12 cellular contexts compared by ENCODE assay signal in the genomic region with DNA sequence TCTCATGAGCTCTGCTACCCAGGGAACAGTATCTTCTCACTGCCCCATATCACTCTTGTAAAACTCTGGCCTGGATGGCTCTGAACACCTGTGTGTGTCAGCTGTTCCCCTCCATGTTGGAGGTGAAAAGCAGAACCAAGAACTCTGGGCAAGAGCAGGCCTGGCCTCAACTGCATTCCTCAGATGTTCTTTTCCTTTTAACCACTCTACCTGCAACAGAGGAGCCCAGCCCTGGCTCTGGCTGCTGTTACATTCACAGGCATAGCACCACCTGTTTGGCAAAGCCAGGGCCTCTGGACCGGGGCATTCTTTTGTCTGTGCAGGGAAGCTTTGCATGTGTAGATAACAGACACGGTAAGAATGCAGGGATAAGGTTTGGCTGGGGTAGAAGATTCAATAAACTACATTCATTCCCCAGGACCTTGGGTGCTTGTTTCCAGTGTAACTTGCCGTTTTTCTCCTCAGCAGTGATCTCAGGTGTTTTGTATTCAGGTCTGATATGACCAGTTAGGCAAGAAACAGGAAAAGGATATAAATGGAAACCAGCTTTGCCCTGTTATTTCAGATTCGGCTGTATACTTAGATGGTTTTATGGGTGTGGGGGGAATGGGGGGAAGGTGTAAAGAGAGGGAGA.
DNase-seq lines count a peak whose midpoint lies in the region; ATAC-seq and TF ChIP-seq lines count a peak whose summit lies in the region.
"Had no signal": no experiment of that assay in that cellular context is flagged by ENCODE, and none has a peak within 500 bp of the region (broad histone marks: within the 10 kb centered on the region; RNA-seq: fewer than 3 reads in every experiment).

No MANE protein-coding gene starts in this region.

- H3K4me1 ChIP-seq in smooth muscle cell (ENCODE audit: low read depth) = no peaks in the 10 kb centered on the region
- peaks cover 0 to 12% of the 10 kb centered on the region in 2 experiments; a peak in 1 of 4 replicates for H3K4me1 ChIP-seq in SK-N-SH (ENCODE audit: control insufficient read depth in 1 of 2, insufficient read depth in 2 of 2, low read depth in 1 of 2, low read length in 1 of 2)

- H3K4me3 ChIP-seq in smooth muscle cell = no peak overlapping the region
- no peak overlapping the region for H3K4me3 ChIP-seq in SK-N-SH (ENCODE audit: low read depth in 2 of 2, low read length in 1 of 2)
- H3K4me3 ChIP-seq: tibial nerve had no signal

- no peaks in the 10 kb centered on the region for H3K36me3 Mint-ChIP-seq in WTC11
- peaks cover 1% of the 10 kb centered on the region for H3K36me3 Mint-ChIP-seq in activated naive CD4-positive, alpha-beta T cell treated with anti-CD3 and anti-CD28 coated beads for 36 hours (ENCODE audit: low read depth)

- H3K4me1 Mint-ChIP-seq in WTC11 = peaks cover 27% of the 10 kb centered on the region
- peaks cover 19% of the 10 kb centered on the region for H3K4me1 Mint-ChIP-seq in activated naive CD4-positive, alpha-beta T cell treated with anti-CD3 and anti-CD28 coated beads for 36 hours (ENCODE audit: low read depth)

- no peaks in the 10 kb centered on the region for H3K9me3 Mint-ChIP-seq in WTC11
- H3K9me3 Mint-ChIP-seq in activated naive CD4-positive, alpha-beta T cell treated with anti-CD3 and anti-CD28 coated beads for 36 hours = no peaks in the 10 kb centered on the region
- H3K9me3 Mint-ChIP-seq: activated T-helper 17 cell treated with anti-CD3 and anti-CD28 coated beads, Interleukin-2, amount 50 U/mL, for 72 hours had no signal

- ATAC-seq in GM19351 (IDR thresholded peaks at IDR 0.05; ENCODE audit: unreplicated experiment) (peak; percentile 69), HG02885 (IDR thresholded peaks at IDR 0.05; ENCODE audit: poor library complexity, unreplicated experiment) (peak; percentile 70), WTC11 (peak; percentile 94), GM21381 (IDR thresholded peaks at IDR 0.05; ENCODE audit: unreplicated experiment) (no peak)
- ATAC-seq: activated T-helper 17 cell treated with anti-CD3 and anti-CD28 coated beads, Interleukin-2, amount 50 U/mL, for 72 hours had no signal

- peak overlapping the region; percentile 42 for H3K27ac ChIP-seq in smooth muscle cell (ENCODE audit: low read depth)
- no peak overlapping the region for H3K27ac ChIP-seq in SK-N-SH (ENCODE audit: low read depth in 2 of 2, low read length in 1 of 2)

- no peaks in the 10 kb centered on the region for H3K9me2 ChIP-seq in SK-N-SH

- H3F3A ChIP-seq in smooth muscle cell (ENCODE audit: low read depth) (peaks cover 13% of the 10 kb centered on the region), SK-N-SH (replicated peaks; ENCODE audit: insufficient read depth) (no peaks in the 10 kb centered on the region)

- 54% methylated on average over 4 of the region's 4 CpGs for WGBS in smooth muscle cell (ENCODE audit: low lambda C conversion rate)
- 97% methylated on average over 4 of the region's 4 CpGs for WGBS in SK-N-SH (ENCODE audit: low lambda C conversion rate)

- H3K36me3 ChIP-seq in smooth muscle cell (ENCODE audit: low read depth) (peaks cover 3% of the 10 kb centered on the region), SK-N-SH (replicated peaks in 1 of 2; ENCODE audit: control insufficient read depth in 1 of 2, insufficient read depth in 2 of 2, low read length in 1 of 2) (no peaks in the 10 kb centered on the region)
- H3K36me3 ChIP-seq: tibial nerve had no signal

- H3K9ac ChIP-seq in smooth muscle cell (ENCODE audit: low read depth) (no peak overlapping the region), SK-N-SH (no peak overlapping the region)

- H2AFZ ChIP-seq in smooth muscle cell (ENCODE audit: low read depth) (no peak overlapping the region), SK-N-SH (ENCODE audit: low read depth) (no peak overlapping the region)

- H4K20me1 ChIP-seq in smooth muscle cell (ENCODE audit: low read depth) (peaks cover 97% of the 10 kb centered on the region), SK-N-SH (ENCODE audit: insufficient read depth) (no peaks in the 10 kb centered on the region)

- no peaks in the 10 kb centered on the region for H3K27me3 ChIP-seq in smooth muscle cell (ENCODE audit: low read depth)
- no peaks in the 10 kb centered on the region for H3K27me3 ChIP-seq in SK-N-SH (ENCODE audit: insufficient read depth)
- H3K27me3 ChIP-seq: tibial nerve had no signal

- H3K79me2 ChIP-seq in smooth muscle cell (ENCODE audit: low read depth) (peaks cover 96% of the 10 kb centered on the region), SK-N-SH (ENCODE audit: insufficient read depth) (peaks cover 11% of the 10 kb centered on the region; the same call in 1 of the 2 replicates)

- CTCF ChIA-PET in WTC11 (lab: Charles Lee) (no interaction called here), SK-N-SH (lab: Yijun Ruan, JAX) (interaction anchor here (0.8 to 1.4 kb wide), 4 partner anchors 14 to 153 kb away, joined by 3 to 5 read pairs (median 4); no protein-coding TSS in a partner anchor)
- CTCF ChIA-PET in activated naive CD4-positive, alpha-beta T cell treated with anti-CD3 and anti-CD28 coated beads for 36 hours (lab: Charles Lee) = no interaction called here

- no peaks in the 10 kb centered on the region for H3K27me3 Mint-ChIP-seq in WTC11 (ENCODE audit: low read depth)
- H3K27me3 Mint-ChIP-seq in activated naive CD4-positive, alpha-beta T cell treated with anti-CD3 and anti-CD28 coated beads for 36 hours (ENCODE audit: low read depth) = no peaks in the 10 kb centered on the region
- H3K27me3 Mint-ChIP-seq: activated T-helper 17 cell treated with anti-CD3 and anti-CD28 coated beads, Interleukin-2, amount 50 U/mL, for 72 hours had no signal

- DNase-seq in WTC11 (ENCODE audit: low spot score) = peak; percentile 51
- no peak for DNase-seq in smooth muscle cell (lab: John Stamatoyannopoulos, UW; ENCODE audit: unreplicated experiment)
- no peak for DNase-seq in SK-N-SH
- no peak for DNase-seq in activated naive CD4-positive, alpha-beta T cell treated with anti-CD3 and anti-CD28 coated beads for 36 hours
- no peak for DNase-seq in stimulated activated CD4-positive, alpha-beta T cell treated with anti-CD3 and anti-CD28 coated beads, Interleukin-4, amount 100 ng/mL, for 4 hours
- DNase-seq: effector CD8-positive, alpha-beta T cell; NCI-H1694 treated with DMSO at 0.1 percent for 48 hours had no signal

- TF ChIP-seq EP300 in SK-N-SH (IDR thresholded peaks at IDR 0.05; ENCODE audit: borderline replicate concordance in 1 of 2, low read depth in 1 of 2, low read length in 1 of 2) = no peak

- TF ChIP-seq RAD21 in SK-N-SH (IDR thresholded peaks at IDR 0.05; ENCODE audit: low read length) = no peak

- no peak overlapping the region for H3K4me3 Mint-ChIP-seq in WTC11
- H3K4me3 Mint-ChIP-seq in activated naive CD4-positive, alpha-beta T cell treated with anti-CD3 and anti-CD28 coated beads for 36 hours = no peak overlapping the region
- H3K4me3 Mint-ChIP-seq: activated T-helper 17 cell treated with anti-CD3 and anti-CD28 coated beads, Interleukin-2, amount 50 U/mL, for 72 hours had no signal

- POLR2A ChIA-PET in WTC11 (lab: Charles Lee) (interaction anchor here (0.5 to 0.8 kb wide), 4 partner anchors 9 to 58 kb away, joined by 3 read pairs; no protein-coding TSS in a partner anchor), SK-N-SH (lab: Yijun Ruan, JAX) (interaction anchor here (2.1 kb wide), 1 partner anchor 8 kb away, joined by 7 read pairs; no protein-coding TSS in a partner anchor)

- peak overlapping the region; percentile 91 for H3K27ac Mint-ChIP-seq in WTC11
- H3K27ac Mint-ChIP-seq in activated naive CD4-positive, alpha-beta T cell treated with anti-CD3 and anti-CD28 coated beads for 36 hours = no peak overlapping the region
- H3K27ac Mint-ChIP-seq: activated T-helper 17 cell treated with anti-CD3 and anti-CD28 coated beads, Interleukin-2, amount 50 U/mL, for 72 hours had no signal

- no peak for TF ChIP-seq CTCF in WTC11 (IDR thresholded peaks at IDR 0.05)
- no peak for TF ChIP-seq CTCF in smooth muscle cell (IDR thresholded peaks at IDR 0.05; ENCODE audit: borderline replicate concordance, insufficient read depth, poor library complexity, severe bottlenecking)
- TF ChIP-seq CTCF in SK-N-SH (IDR thresholded peaks at IDR 0.05) = no peak

- H3K9me3 ChIP-seq in smooth muscle cell (replicated peaks; ENCODE audit: low read depth) (no peaks in the 10 kb centered on the region), SK-N-SH (no peaks in the 10 kb centered on the region)
- H3K9me3 ChIP-seq: tibial nerve had no signal

- no peak overlapping the region for H3K4me2 ChIP-seq in smooth muscle cell
- no peak overlapping the region for H3K4me2 ChIP-seq in SK-N-SH

- intact Hi-C loops in activated naive CD4-positive, alpha-beta T cell treated with anti-CD3 and anti-CD28 coated beads for 36 hours (cut with micrococcal nuclease) = no loop called here

TF ChIP-seq in WTC11, 78 proteins besides CTCF, POLR2A, EP300 and RAD21 (continues in another document):
- no peak for TF ChIP-seq GRHL2 (CRISPR knock-in tag; IDR thresholded peaks at IDR 0.05; ENCODE audit: insufficient replicate concordance, severe bottlenecking)
- TF ChIP-seq, protein P1, sequence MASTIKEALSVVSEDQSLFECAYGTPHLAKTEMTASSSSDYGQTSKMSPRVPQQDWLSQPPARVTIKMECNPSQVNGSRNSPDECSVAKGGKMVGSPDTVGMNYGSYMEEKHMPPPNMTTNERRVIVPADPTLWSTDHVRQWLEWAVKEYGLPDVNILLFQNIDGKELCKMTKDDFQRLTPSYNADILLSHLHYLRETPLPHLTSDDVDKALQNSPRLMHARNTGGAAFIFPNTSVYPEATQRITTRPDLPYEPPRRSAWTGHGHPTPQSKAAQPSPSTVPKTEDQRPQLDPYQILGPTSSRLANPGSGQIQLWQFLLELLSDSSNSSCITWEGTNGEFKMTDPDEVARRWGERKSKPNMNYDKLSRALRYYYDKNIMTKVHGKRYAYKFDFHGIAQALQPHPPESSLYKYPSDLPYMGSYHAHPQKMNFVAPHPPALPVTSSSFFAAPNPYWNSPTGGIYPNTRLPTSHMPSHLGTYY (CRISPR knock-in tag; IDR thresholded peaks at IDR 0.05) = no peak

TF ChIP-seq in SK-N-SH, 30 proteins besides CTCF, POLR2A, EP300 and RAD21 (continues in another document):
- TF ChIP-seq MXI1 (IDR thresholded peaks at IDR 0.05; ENCODE audit: low read depth, low read length) = no peak
- TF ChIP-seq FOXM1 (IDR thresholded peaks at IDR 0.05; ENCODE audit: low read depth) = no peak
- TF ChIP-seq FOXJ3 (CRISPR knock-in tag; IDR thresholded peaks at IDR 0.05) = no peak
- TF ChIP-seq, protein P2, sequence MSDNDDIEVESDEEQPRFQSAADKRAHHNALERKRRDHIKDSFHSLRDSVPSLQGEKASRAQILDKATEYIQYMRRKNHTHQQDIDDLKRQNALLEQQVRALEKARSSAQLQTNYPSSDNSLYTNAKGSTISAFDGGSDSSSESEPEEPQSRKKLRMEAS (IDR thresholded peaks at IDR 0.05; ENCODE audit: low read depth) = no peak
- no peak for TF ChIP-seq MEF2A (IDR thresholded peaks at IDR 0.05; ENCODE audit: borderline replicate concordance, low read depth)
- TF ChIP-seq GATA2 (CRISPR knock-in tag; IDR thresholded peaks at IDR 0.05) = no peak
- TF ChIP-seq JUND (IDR thresholded peaks at IDR 0.05) = no peak
